In genomic region chr17:37373530-37374159, GRCh38 we compare ENCODE assay signal across 8 cellular contexts. TPM values are rescaled to one million over a fixed set of nuclear protein-coding genes. Genes with fewer than 3 reads are reported as not detected.
DNase-seq lines count a peak whose midpoint lies in the region; ATAC-seq and TF ChIP-seq lines count a peak whose summit lies in the region.

No MANE protein-coding gene starts in this region.

- intact Hi-C loops in OCI-LY7 (cut with micrococcal nuclease; ENCODE audit: unreplicated experiment) = loop anchor here (1.0 to 10.0 kb wide), 3 partner anchors 24 to 769 kb away; partner anchors contain the start of gene MRM1

- in situ Hi-C loops in GM13977 (cut with MboI; ENCODE audit: low pct_unique_long_range_greater_than_20kb, low sequenced_read_pairs, unreplicated experiment) = no loop called here

- H3K27ac ChIP-seq in OCI-LY7 (ENCODE audit: low read depth, low read length, poor library complexity, severe bottlenecking) = no peak overlapping the region

- H4K20me1 ChIP-seq in OCI-LY7 (ENCODE audit: insufficient read depth, low read length) = no peaks in the 10 kb centered on the region

- no peaks in the 10 kb centered on the region for H3K9me2 ChIP-seq in OCI-LY7 (ENCODE audit: insufficient read depth, low read length)

- peak; percentile 79 for DNase-seq in GM13977 (ENCODE audit: low spot score)
- peak; percentile 91 to 92 for DNase-seq in Kasumi-1 (lab: John Stamatoyannopoulos, UW)
- DNase-seq in OCI-LY7 (ENCODE audit: low spot score) = peak; percentile 80
- DNase-seq in activated CD8-positive, alpha-beta memory T cell treated with anti-CD3 and anti-CD28 coated beads, Interleukin-2, amount 50 U/mL, for 4 hours = peak; percentile 54
- peak; percentile 47 for DNase-seq in epidermal melanocyte (ENCODE audit: insufficient read length, low spot score)
- peak; percentile 42 for DNase-seq in naive B cell
- peak; percentile 16 to 67 (median 40) for DNase-seq in stimulated activated naive CD4-positive, alpha-beta T cell (lab: John Stamatoyannopoulos, UW)

- CTCF ChIA-PET in OCI-LY7 (lab: Charles Lee; ENCODE audit: unreplicated experiment) = interaction anchor here (0.6 to 0.8 kb wide), 2 partner anchors 13 to 397 kb away, joined by 3 read pairs; no protein-coding TSS in a partner anchor

- H3K36me3 ChIP-seq in OCI-LY7 (ENCODE audit: insufficient read depth, low read length) = no peaks in the 10 kb centered on the region

- no peaks in the 10 kb centered on the region for H3K9me3 ChIP-seq in OCI-LY7 (ENCODE audit: low read length)

- no peak overlapping the region for H3K4me3 Mint-ChIP-seq in naive B cell

- peak overlapping the region in 1 of 6 donors; percentile 29 for H3K27ac Mint-ChIP-seq in naive B cell

- H2AFZ ChIP-seq in OCI-LY7 (ENCODE audit: low read length) = peak overlapping the region; percentile 52; the same call in 1 of the 2 replicates

- no peaks in the 10 kb centered on the region for H3K27me3 Mint-ChIP-seq in naive B cell

- no peaks in the 10 kb centered on the region for H3K36me3 Mint-ChIP-seq in naive B cell

- H3K4me2 ChIP-seq in OCI-LY7 (ENCODE audit: low read length) = no peak overlapping the region

- H3K4me1 Mint-ChIP-seq in naive B cell = peaks cover 4 to 8% (median 6%) of the 10 kb centered on the region in 3 donors

- no peak overlapping the region for H3K4me3 ChIP-seq in OCI-LY7 (ENCODE audit: low read depth, low read length, poor library complexity, severe bottlenecking)

- TF ChIP-seq CTCF in GM13977 (IDR thresholded peaks at IDR 0.05; ENCODE audit: extremely low read depth, insufficient read depth, missing control alignments) (peak; percentile 98), OCI-LY7 (conservative IDR thresholded peaks at IDR 0.05; ENCODE audit: low read length) (peak; percentile 99)

- no peaks in the 10 kb centered on the region for H3K79me2 ChIP-seq in OCI-LY7 (ENCODE audit: insufficient read depth, low read depth, low read length)

- POLR2A ChIA-PET in OCI-LY7 (lab: Charles Lee) = interaction anchor here (0.6 kb wide), 1 partner anchor 57 kb away, joined by 3 read pairs; no protein-coding TSS in a partner anchor

- no TSS peak for BruUV-seq in OCI-LY7 (replicated peaks; lab: Mats Ljungman, UMichigan)

- H3K4me1 ChIP-seq in OCI-LY7 (ENCODE audit: insufficient read depth, low read length, poor library complexity, severe bottlenecking) = no peaks in the 10 kb centered on the region

- ATAC-seq in naive B cell (ENCODE audit: low read depth in 2 of 2) (peak; percentile 76 to 82), HG02870 (IDR thresholded peaks at IDR 0.05; ENCODE audit: unreplicated experiment) (no peak)

- no peaks in the 10 kb centered on the region for H3K9me3 Mint-ChIP-seq in naive B cell

RNA-seq across cellular contexts. Expression of gene C17orf78, which starts 2.1 kb away (rescaled TPM):
- total RNA-seq in OCI-LY7 (2014; rRNA removed; shearing (Covaris generic)) = not detected in 2 replicates
- not detected in 2 replicates for total RNA-seq in OCI-LY7 (2022)
- polyA plus RNA-seq in naive B cell (ENCODE audit: low read depth in 6 of 6) = not detected

RNA-seq across cellular contexts. Expression of gene ACACA, which starts 33.0 kb away (rescaled TPM):
- total RNA-seq in OCI-LY7 (2014; rRNA removed; shearing (Covaris generic)) = 32.1 and 45.4 TPM in 2 replicates
- total RNA-seq in OCI-LY7 (2022) = 80.5 and 98.3 TPM in 2 replicates
- polyA plus RNA-seq in naive B cell (ENCODE audit: low read depth in 6 of 6) = 10 to 100 TPM in 2 of 6 donors, 1 to 10 TPM in 4; 4.7 to 12.7 (median 7.7) TPM

RNA-seq across cellular contexts. Expression of gene TADA2A, which starts 33.0 kb away (rescaled TPM):
- total RNA-seq in OCI-LY7 (2014; rRNA removed; shearing (Covaris generic)) = 35.8 and 53.5 TPM in 2 replicates
- total RNA-seq in OCI-LY7 (2022) = 44.5 and 46.3 TPM in 2 replicates
- polyA plus RNA-seq in naive B cell (ENCODE audit: low read depth in 6 of 6) = 10 to 100 TPM in 2 of 6 donors, 1 to 10 TPM in 4; 4.3 to 16.3 (median 6.2) TPM

Comparison
In these comparisons a context has a peak if more than half of its experiments do, and no peak if none do; other contexts are left out.
1. DNase-seq: peak in every context shown above with its lines; median percentile 92 in Kasumi-1; 80 in OCI-LY7; 79 in GM13977; 54 in activated CD8-positive, alpha-beta memory T cell treated with anti-CD3 and anti-CD28 coated beads, Interleukin-2, amount 50 U/mL, for 4 hours; 47 in epidermal melanocyte; 42 in naive B cell; 40 in stimulated activated naive CD4-positive, alpha-beta T cell.